Comparison of ENCODE assay signal across 16 cellular contexts in the genomic region with DNA sequence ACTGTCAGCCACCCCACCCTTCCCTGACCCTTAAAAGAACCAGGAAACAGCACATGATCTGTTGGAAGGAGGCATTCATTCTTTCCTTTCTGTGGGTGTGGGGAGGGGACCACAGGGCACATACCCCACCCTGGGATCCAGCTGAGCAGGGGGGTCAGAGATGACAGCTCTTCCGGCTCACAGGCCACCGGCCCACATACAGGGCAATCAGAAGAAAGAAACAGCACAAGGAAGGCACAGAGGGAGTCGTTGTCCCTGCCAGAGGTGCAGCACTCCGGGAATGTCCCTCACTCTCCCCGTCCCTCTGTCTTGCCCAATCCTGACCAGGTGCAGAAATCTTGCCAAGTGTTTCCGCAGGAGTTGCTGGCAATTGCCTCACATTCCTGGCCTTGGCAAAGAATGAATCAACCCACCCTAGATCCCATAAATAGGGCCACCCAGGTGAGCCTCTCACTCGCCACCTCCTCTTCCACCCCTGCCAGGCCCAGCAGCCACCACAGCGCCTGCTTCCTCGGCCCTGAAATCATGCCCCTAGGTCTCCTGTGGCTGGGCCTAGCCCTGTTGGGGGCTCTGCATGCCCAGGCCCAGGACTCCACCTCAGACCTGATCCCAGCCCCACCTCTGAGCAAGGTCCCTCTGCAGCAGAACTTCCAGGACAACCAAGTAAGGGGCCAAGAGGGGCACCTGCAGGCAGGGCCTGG. TPM values are rescaled to one million over a fixed set of nuclear protein-coding genes. Genes with fewer than 3 reads are reported as not detected.
A peak's percentile ranks its signal among the peaks of the same experiment; 100 is the strongest.
DNase-seq lines count a peak whose midpoint lies in the region; ATAC-seq and TF ChIP-seq lines count a peak whose summit lies in the region.
"Had no signal": no experiment of that assay in that cellular context is flagged by ENCODE, and none has a peak within 500 bp of the region (broad histone marks: within the 10 kb centered on the region; RNA-seq: fewer than 3 reads in every experiment).

A gene (plus strand): TSS at position 453 of the 701 bp plus-strand sequence. CDS start 73 bp downstream, at position 526.

- H3K36me3 Mint-ChIP-seq in endothelial cell (ENCODE audit: low read depth, unreplicated experiment): no peaks in the 10 kb centered on the region

- no peaks in the 10 kb centered on the region for H3K9me3 Mint-ChIP-seq in endothelial cell (ENCODE audit: unreplicated experiment)
- H3K9me3 Mint-ChIP-seq: activated T-cell treated with anti-CD3 and anti-CD28 coated beads, Interleukin-2, amount 50 U/mL, for 4 hours had no signal

- intact Hi-C loops in sigmoid colon (cut with DNase I): no loop called here

- no peak for TF ChIP-seq POLR2A in sigmoid colon (IDR thresholded peaks at IDR 0.05)

- H3K9me3 ChIP-seq in sigmoid colon: no peaks in the 10 kb centered on the region

- H3K27me3 Mint-ChIP-seq in endothelial cell (ENCODE audit: unreplicated experiment): peaks cover 10% of the 10 kb centered on the region

- H3K27ac Mint-ChIP-seq in endothelial cell (ENCODE audit: unreplicated experiment): peak within 1 kb of the TSS; percentile 20

- no peak for TF ChIP-seq CTCF in endothelial cell (IDR thresholded peaks at IDR 0.05; ENCODE audit: unreplicated experiment)
- no peak for TF ChIP-seq CTCF in sigmoid colon (IDR thresholded peaks at IDR 0.05)

- H3K36me3 ChIP-seq in urinary bladder (ENCODE audit: insufficient read depth) (no peaks in the 10 kb centered on the region), sigmoid colon (no peaks in the 10 kb centered on the region)

- peak; percentile 41 for DNase-seq in activated effector memory CD4-positive, alpha-beta T cell treated with anti-CD3 and anti-CD28 coated beads, Interleukin-2, amount 50 U/mL, for 16 hours
- DNase-seq in activated effector memory CD4-positive, alpha-beta T cell treated with Interleukin-2 at 50 U/mL for 16 hours: no peak
- DNase-seq in endothelial cell (ENCODE audit: low spot score) (no peak), mucosa of gallbladder (ENCODE audit: low spot score) (peak; percentile 79), sigmoid colon (no peak)
- DNase-seq: activated T-cell treated with anti-CD3 and anti-CD28 coated beads, Interleukin-2, amount 50 U/mL, for 4 hours; DMS153; midbrain; NCI-H2081; stimulated activated CD8-positive, alpha-beta memory T cell treated with anti-CD3 and anti-CD28 coated beads, Interleukin-4, amount 100 ng/mL, for 48 hours had no signal

- no peak for TF ChIP-seq EP300 in sigmoid colon (IDR thresholded peaks at IDR 0.05)

- H3K4me3 ChIP-seq in urinary bladder (ENCODE audit: low read depth, low read length): no peak within 1 kb of the TSS
- H3K4me3 ChIP-seq in sigmoid colon: no peak within 1 kb of the TSS
- H3K4me3 ChIP-seq: skin epidermis had no signal

- ATAC-seq in HG02970 (IDR thresholded peaks at IDR 0.05; ENCODE audit: low FRiP score, unreplicated experiment) (no peak), GM21447 (IDR thresholded peaks at IDR 0.05; ENCODE audit: unreplicated experiment) (no peak)
- ATAC-seq: activated T-cell treated with anti-CD3 and anti-CD28 coated beads, Interleukin-2, amount 50 U/mL, for 4 hours had no signal

- peak within 1 kb of the TSS; percentile 23 for H3K27ac ChIP-seq in urinary bladder (ENCODE audit: low read depth)
- no peak within 1 kb of the TSS for H3K27ac ChIP-seq in sigmoid colon

- 77% methylated on average over 9 of the region's 9 CpGs for WGBS in urinary bladder
- 19 to 65% methylated on average over 9 of the region's 9 CpGs for WGBS in sigmoid colon, 2 donors

- H3K4me1 Mint-ChIP-seq in endothelial cell (ENCODE audit: unreplicated experiment): peaks cover 7% of the 10 kb centered on the region

- no peaks in the 10 kb centered on the region for H3K27me3 ChIP-seq in sigmoid colon

- H3K4me1 ChIP-seq in urinary bladder (ENCODE audit: insufficient read depth): peaks cover 2% of the 10 kb centered on the region
- H3K4me1 ChIP-seq in sigmoid colon: peaks cover 0 to 5% (median 0%) of the 10 kb centered on the region in 4 donors

- no peak within 1 kb of the TSS for H3K4me3 Mint-ChIP-seq in endothelial cell (ENCODE audit: unreplicated experiment)
- H3K4me3 Mint-ChIP-seq: activated T-cell treated with anti-CD3 and anti-CD28 coated beads, Interleukin-2, amount 50 U/mL, for 4 hours had no signal

RNA-seq across cellular contexts. Expression of the gene that starts here (rescaled TPM):
- total RNA-seq in endothelial cell (ENCODE audit: unreplicated experiment): not detected
- 85.5 TPM for total RNA-seq in mucosa of gallbladder
- 1.9 TPM for total RNA-seq in urinary bladder
- 23.0 TPM for polyA plus RNA-seq in urinary bladder
- not detected for total RNA-seq in sigmoid colon
- 1,000 to 10,000 TPM in 1 of 3 donors, 10 to 100 TPM in 1, 1 to 10 TPM in 1; 9.6 to 1,818 (median 79.8) TPM for polyA plus RNA-seq in sigmoid colon
- total RNA-seq: A673; activated T-cell treated with anti-CD3 and anti-CD28 coated beads, Interleukin-2, amount 50 U/mL, for 4 hours; fibroblast of villous mesenchyme had no signal

Comparison
In these comparisons a context has a peak if more than half of its experiments do, and no peak if none do; other contexts are left out.
1. RNA of the gene that starts here (total RNA-seq): 85.5 TPM in mucosa of gallbladder (single experiment); 1.9 TPM in urinary bladder (single experiment), not detected in endothelial cell (single experiment) and not detected in sigmoid colon; every median in the first group is over 10 times any median in the second.
2. DNase-seq: peak in activated effector memory CD4-positive, alpha-beta T cell treated with anti-CD3 and anti-CD28 coated beads, Interleukin-2, amount 50 U/mL, for 16 hours (single experiment) and mucosa of gallbladder (single experiment); none in activated effector memory CD4-positive, alpha-beta T cell treated with Interleukin-2 at 50 U/mL for 16 hours (single experiment), endothelial cell (single experiment) and sigmoid colon (single experiment).